ENCODE assay signal across 8 cellular contexts in the genomic region with DNA sequence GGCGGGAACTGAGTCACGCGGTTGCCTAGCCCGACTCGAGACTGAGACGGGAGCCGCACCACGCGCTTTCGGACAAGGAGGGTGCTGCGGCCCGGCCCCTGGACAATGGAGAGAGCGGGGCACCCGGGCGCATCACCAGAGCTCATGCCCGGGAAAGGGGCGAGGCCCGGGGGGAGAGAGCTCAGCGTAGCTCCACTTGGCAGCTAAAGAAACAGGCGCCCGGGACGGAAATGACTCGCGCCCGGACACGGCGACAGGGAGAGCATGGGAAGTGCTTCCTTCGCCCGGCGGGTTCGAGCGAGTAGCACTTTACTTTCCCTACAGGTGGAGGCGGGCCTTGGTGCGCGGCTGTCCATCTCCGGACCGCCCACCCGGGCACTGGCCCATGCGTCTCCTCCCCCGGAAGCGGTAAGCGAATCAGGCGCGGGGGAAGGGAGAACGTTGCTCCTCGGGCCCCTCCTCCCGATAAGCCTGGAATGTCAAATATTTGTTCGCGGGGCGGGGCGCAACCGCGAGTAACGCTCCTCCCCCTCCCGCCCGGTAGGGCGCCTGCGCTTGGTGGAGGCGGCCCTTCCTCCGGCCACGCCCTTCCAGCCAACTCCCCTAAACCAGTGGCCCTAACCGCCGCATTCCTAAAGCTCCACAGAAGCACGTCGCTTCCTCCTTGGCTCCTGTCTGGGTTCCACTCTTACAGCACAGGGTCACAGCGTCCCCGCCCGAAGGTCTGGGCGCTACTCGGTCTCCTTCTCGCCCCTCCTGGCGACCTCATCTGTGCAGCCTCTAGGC. TPM values are rescaled to one million over a fixed set of nuclear protein-coding genes. Genes with fewer than 3 reads are reported as not detected.
A peak's percentile ranks its signal among the peaks of the same experiment; 100 is the strongest.
DNase-seq lines count a peak whose midpoint lies in the region; ATAC-seq, FAIRE-seq and TF ChIP-seq lines count a peak whose summit lies in the region.

No MANE protein-coding gene starts in this region.

- peaks cover 37% of the 10 kb centered on the region for H3K27me3 Mint-ChIP-seq in neural progenitor cell (ENCODE audit: insufficient read depth, low read depth)

- H3K79me2 ChIP-seq in MM.1S (ENCODE audit: low read length) (no peaks in the 10 kb centered on the region), neural progenitor cell (ENCODE audit: low read depth) (no peaks in the 10 kb centered on the region)

- peak; percentile 71 for ATAC-seq in foreskin keratinocyte

- no peaks in the 10 kb centered on the region for H4K20me1 ChIP-seq in MM.1S (ENCODE audit: insufficient read depth, low read length)
- peaks cover 13% of the 10 kb centered on the region for H4K20me1 ChIP-seq in neural progenitor cell (ENCODE audit: low read depth)

- intact Hi-C loops in stomach (cut with DNase I; ENCODE audit: low total_unique reads), result no loop called here

- H3K27ac ChIP-seq in MM.1S (ENCODE audit: low read length), result peak overlapping the region; percentile 62; the same call in 1 of the 2 replicates
- H3K27ac ChIP-seq in SJCRH30, result peak overlapping the region; percentile 82
- peak overlapping the region; percentile 37 for H3K27ac ChIP-seq in foreskin keratinocyte
- peak overlapping the region; percentile 52 for H3K27ac ChIP-seq in neural progenitor cell
- peak overlapping the region; percentile 91 to 97 (median 92) for H3K27ac ChIP-seq in stomach

- H3K9me3 Mint-ChIP-seq in neural progenitor cell, result peaks cover 3% of the 10 kb centered on the region

- H3K36me3 ChIP-seq in MM.1S (replicated peaks; ENCODE audit: insufficient read depth, low read length) (no peaks in the 10 kb centered on the region), SJCRH30 (no peaks in the 10 kb centered on the region; the same call in 1 of the 2 replicates), neural progenitor cell (no peaks in the 10 kb centered on the region), stomach (peaks cover 3 to 9% (median 4%) of the 10 kb centered on the region in 4 donors)

- H3K27ac Mint-ChIP-seq in neural progenitor cell, result peak overlapping the region; percentile 93

- H2AFZ ChIP-seq in MM.1S (ENCODE audit: low read length), result peak overlapping the region; percentile 90
- H2AFZ ChIP-seq in neural progenitor cell (replicated peaks), result peak overlapping the region; percentile 63

- peak; percentile 100 for DNase-seq in ELF-1 (ENCODE audit: low read depth, low spot score)
- DNase-seq in H54 (ENCODE audit: insufficient read length, low spot score), result peak; percentile 97
- DNase-seq in MM.1S, result peak; percentile 98
- DNase-seq in SJCRH30, result peak; percentile 95 to 97
- peak; percentile 91 for DNase-seq in activated naive CD4-positive, alpha-beta T cell treated with Interleukin-2 at 50 U/mL for 16 hours
- peak; percentile 96 to 98 for DNase-seq in foreskin keratinocyte
- peak; percentile 99 for DNase-seq in neural progenitor cell (ENCODE audit: low spot score)
- DNase-seq in stomach, result peak; percentile 99

- FAIRE-seq in H54 (lab: Jason Lieb, UNC), result peak; percentile 97

- TF ChIP-seq POLR2A in H54 (IDR thresholded peaks at IDR 0.05; ENCODE audit: low read depth, low read length) (peak; percentile 96), stomach (IDR thresholded peaks at IDR 0.05) (peak in 2 of 4 donors; percentile 74 to 81)

- H3K9me2 ChIP-seq in MM.1S (replicated peaks; ENCODE audit: insufficient read depth, low read length), result no peaks in the 10 kb centered on the region

- H3K4me2 ChIP-seq in MM.1S (ENCODE audit: low read depth, low read length), result peak overlapping the region; percentile 98
- H3K4me2 ChIP-seq in neural progenitor cell, result peak overlapping the region; percentile 81

- 0 to 1% (median 0%) methylated on average over 57 to 72 of the region's 72 CpGs for WGBS in stomach, 5 donors

- H3K4me1 ChIP-seq in MM.1S (ENCODE audit: low read length) (peaks cover 17% of the 10 kb centered on the region), SJCRH30 (no peaks in the 10 kb centered on the region), foreskin keratinocyte (no peaks in the 10 kb centered on the region), neural progenitor cell (peaks cover 19% of the 10 kb centered on the region), stomach (peaks cover 47 to 63% (median 57%) of the 10 kb centered on the region in 4 donors)

- H3K4me3 Mint-ChIP-seq in neural progenitor cell, result peak overlapping the region; percentile 84

- peaks cover 4% of the 10 kb centered on the region for H3K36me3 Mint-ChIP-seq in neural progenitor cell

- H3K9me3 ChIP-seq in MM.1S (replicated peaks; ENCODE audit: insufficient read depth, low read length) (no peaks in the 10 kb centered on the region), SJCRH30 (replicated peaks) (no peaks in the 10 kb centered on the region), neural progenitor cell (ENCODE audit: low read depth) (no peaks in the 10 kb centered on the region), stomach (no peaks in the 10 kb centered on the region)

- peaks cover 14% of the 10 kb centered on the region for H3K4me1 Mint-ChIP-seq in neural progenitor cell

- peak overlapping the region; percentile 68 for H3K9ac ChIP-seq in MM.1S (ENCODE audit: low read length)
- no peak overlapping the region for H3K9ac ChIP-seq in neural progenitor cell

- TF ChIP-seq EP300 in stomach (IDR thresholded peaks at IDR 0.05), result peak; percentile 64

- H3K4me3 ChIP-seq in MM.1S (ENCODE audit: low read length), result peak overlapping the region; percentile 66
- peak overlapping the region; percentile 63 for H3K4me3 ChIP-seq in SJCRH30
- H3K4me3 ChIP-seq in neural progenitor cell, result peak overlapping the region; percentile 47
- H3K4me3 ChIP-seq in stomach, result peak overlapping the region; percentile 53 to 63 (median 58)

- TF ChIP-seq CTCF in MM.1S (IDR thresholded peaks at IDR 0.05; ENCODE audit: low read length), result no peak
- no peak for TF ChIP-seq CTCF in foreskin keratinocyte (conservative IDR thresholded peaks at IDR 0.05)
- no peak for TF ChIP-seq CTCF in neural progenitor cell (IDR thresholded peaks at IDR 0.05)
- peak in 1 of 7 experiments; percentile 24 for TF ChIP-seq CTCF in stomach (IDR thresholded peaks at IDR 0.05)

- H3F3A ChIP-seq in MM.1S (ENCODE audit: insufficient read depth, low read length) (peaks cover 9% of the 10 kb centered on the region), neural progenitor cell (ENCODE audit: low read depth) (peaks cover 44% of the 10 kb centered on the region)

- H3K27me3 ChIP-seq in MM.1S (replicated peaks; ENCODE audit: insufficient read depth, low read length) (no peaks in the 10 kb centered on the region), SJCRH30 (no peaks in the 10 kb centered on the region), foreskin keratinocyte (no peaks in the 10 kb centered on the region), neural progenitor cell (peaks cover 48% of the 10 kb centered on the region), stomach (peaks cover 0 to 5% (median 0%) of the 10 kb centered on the region in 3 donors)

RNA-seq across cellular contexts. Expression of a gene that starts 1.5 kb away (rescaled TPM):
- total RNA-seq in SJCRH30 (2014; rRNA removed; shearing (Covaris generic)), result 0.24 TPM in 1 of 2 replicates, not detected in the other
- total RNA-seq in foreskin keratinocyte, result 36.2 and 41.7 TPM in 2 replicates
- polyA plus RNA-seq in foreskin keratinocyte, result 20.9 and 26.1 TPM in 2 replicates
- total RNA-seq in neural progenitor cell (ENCODE audit: low replicate concordance), result 1.5 and 5.4 TPM in 2 replicates
- 100 to 1,000 TPM in 1 of 5 donors, 10 to 100 TPM in 4; 19.8 to 184 (median 76.3) TPM for total RNA-seq in stomach
- polyA plus RNA-seq in stomach, result 10 to 100 TPM; 21.5 to 36.9 (median 31.2) TPM

RNA-seq across cellular contexts. Expression of a gene that starts 7.7 kb away (rescaled TPM):
- 7.4 and 9.0 TPM in 2 replicates for total RNA-seq in SJCRH30 (2014; rRNA removed; shearing (Covaris generic))
- total RNA-seq in foreskin keratinocyte (9.0 and 11.4 TPM in 2 replicates), neural progenitor cell (ENCODE audit: low replicate concordance) (3.8 and 11.7 TPM in 2 replicates), stomach (10 to 100 TPM in 2 of 5 donors, 1 to 10 TPM in 3; 3.5 to 16.5 (median 9.8) TPM)
- polyA plus RNA-seq in foreskin keratinocyte (9.3 and 10.7 TPM in 2 replicates), stomach (1 to 10 TPM; 4.4 to 6.0 (median 5.8) TPM)

RNA-seq across cellular contexts. Expression of a gene that starts 26.9 kb away (rescaled TPM):
- 17.4 TPM in 2 replicates for total RNA-seq in SJCRH30 (2014; rRNA removed; shearing (Covaris generic))
- total RNA-seq in foreskin keratinocyte (26.1 and 26.5 TPM in 2 replicates), neural progenitor cell (ENCODE audit: low replicate concordance) (5.6 and 13.7 TPM in 2 replicates), stomach (10 to 100 TPM; 11.9 to 66.1 (median 17.2) TPM)
- polyA plus RNA-seq in foreskin keratinocyte (9.6 and 9.9 TPM in 2 replicates), stomach (1 to 10 TPM; 2.9 to 6.0 (median 4.2) TPM)

Comparison
In these comparisons a context has a peak if more than half of its experiments do, and no peak if none do; other contexts are left out.
1. Peak in every context shown above with its lines: DNase-seq, ATAC-seq, H3K4me3 ChIP-seq and H3K27ac ChIP-seq.
2. H3K27ac ChIP-seq: peak in every context shown above with its lines; median percentile 92 in stomach; 82 in SJCRH30; 62 in MM.1S; 52 in neural progenitor cell; 37 in foreskin keratinocyte.